9 cellular contexts compared by ENCODE assay signal in the genomic region with DNA sequence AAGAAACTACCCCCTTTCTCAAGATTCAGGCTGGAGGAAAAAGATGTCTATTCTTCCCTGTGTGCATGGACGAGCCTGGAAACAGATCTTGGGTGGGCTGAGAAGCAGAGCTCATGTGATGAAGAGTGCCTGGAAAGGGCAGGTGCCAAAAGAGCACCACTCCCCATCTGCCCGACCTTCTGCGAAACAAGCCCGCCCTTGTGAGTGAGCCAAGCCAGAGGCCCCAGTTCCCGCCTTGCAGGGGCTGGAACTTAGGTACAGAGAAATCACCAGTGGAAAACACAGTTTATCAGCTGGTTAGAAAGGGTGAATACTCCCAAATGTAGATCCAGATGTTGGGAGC. TPM values are rescaled to one million over a fixed set of nuclear protein-coding genes. Genes with fewer than 3 reads are reported as not detected.
DNase-seq lines count a peak whose midpoint lies in the region; ATAC-seq, FAIRE-seq and TF ChIP-seq lines count a peak whose summit lies in the region.
"Had no signal": no experiment of that assay in that cellular context is flagged by ENCODE, and none has a peak within 500 bp of the region (broad histone marks: within the 10 kb centered on the region; RNA-seq: fewer than 3 reads in every experiment).

No MANE protein-coding gene starts in this region.

- peaks cover 35% of the 10 kb centered on the region for H3K36me3 Mint-ChIP-seq in brain

- H3K4me1 ChIP-seq in A673 (ENCODE audit: insufficient read depth, low read length, poor library complexity, severe bottlenecking) (peaks cover 52% of the 10 kb centered on the region), HepG2 (ENCODE audit: insufficient read depth, low read length) (peaks cover 82% of the 10 kb centered on the region), upper lobe of left lung (peaks cover 47 to 69% (median 65%) of the 10 kb centered on the region in 4 donors)

- H3K36me3 ChIP-seq in A673 (ENCODE audit: insufficient read depth, low read length, poor library complexity, severe bottlenecking) = peaks cover 4% of the 10 kb centered on the region
- peaks cover 2 to 18% of the 10 kb centered on the region in 2 experiments; a peak in 2 of 5 replicates for H3K36me3 ChIP-seq in HepG2 (replicated peaks in 1 of 2; ENCODE audit: control insufficient read depth in 1 of 2, insufficient read depth in 2 of 2, low read length in 2 of 2)
- peaks cover 0 to 19% (median 0%) of the 10 kb centered on the region in 4 donors for H3K36me3 ChIP-seq in upper lobe of left lung

- H2AFZ ChIP-seq in HepG2 (ENCODE audit: low read length) = no peak overlapping the region

- CTCF ChIA-PET in A673 (lab: Charles Lee) (no interaction called here), HepG2 (lab: Yijun Ruan, JAX; ENCODE audit: low intra/inter-chr PET ratio, low total read pairs) (no interaction called here)

- no peaks in the 10 kb centered on the region for H3K9me3 Mint-ChIP-seq in brain

- intact Hi-C loops in A673 (cut with micrococcal nuclease; ENCODE audit: unreplicated experiment) = no loop called here
- intact Hi-C loops in HepG2 (cut with micrococcal nuclease; ENCODE audit: unreplicated experiment) = loop anchor here (1.0 kb wide), 1 partner anchor 220 kb away; no protein-coding TSS in a partner anchor

- POLR2A ChIA-PET in A673 (lab: Charles Lee; ENCODE audit: low non-redundant PET) = no interaction called here
- POLR2A ChIA-PET in HepG2 (lab: Yijun Ruan, JAX) = interaction anchor here (0.9 to 2.7 kb wide), 10 partner anchors 9 to 93 kb away, joined by 3 to 16 read pairs (median 6); partner anchors contain the start of gene A3GALT2

- H3K4me1 Mint-ChIP-seq in brain = peaks cover 73% of the 10 kb centered on the region

- peak overlapping the region; percentile 81 for H3K9ac ChIP-seq in HepG2 (ENCODE audit: insufficient read depth, low read depth, low read length)

- TF ChIP-seq POLR2A in HepG2 (IDR thresholded peaks at IDR 0.05; ENCODE audit: insufficient read depth in 1 of 2, low read depth in 2 of 2, low read length in 2 of 2) (0 out of 4 replicates have a peak, but pooled peaks have one; percentile 5 to 9), upper lobe of left lung (IDR thresholded peaks at IDR 0.05) (no peak)

- ATAC-seq in HepG2 (peak; percentile 27), upper lobe of left lung (ENCODE audit: low FRiP score in 2 of 2) (peak in 1 of 2 donors; percentile 19), GM21825 (IDR thresholded peaks at IDR 0.05; ENCODE audit: unreplicated experiment) (no peak)

- no peak for DNase-seq in A673 (ENCODE audit: low spot score)
- DNase-seq in LHCN-M2 (ENCODE audit: low read depth) = peak; percentile 64
- DNase-seq in HepG2 (ENCODE audit: low spot score) = peak; percentile 61
- no peak for DNase-seq in upper lobe of left lung
- no peak for DNase-seq in CD1c-positive myeloid dendritic cell (ENCODE audit: extremely low spot score)
- DNase-seq in NCI-H146 treated with DMSO at 0.1 percent for 48 hours (lab: John Stamatoyannopoulos, UW; ENCODE audit: unreplicated experiment) = no peak

- TF ChIP-seq CTCF in A673 (conservative IDR thresholded peaks at IDR 0.05; ENCODE audit: low read depth, low read length) (no peak), brain (conservative IDR thresholded peaks at IDR 0.05) (no peak), HepG2 (CRISPR knock-in tag; IDR thresholded peaks at IDR 0.05) (no peak), upper lobe of left lung (IDR thresholded peaks at IDR 0.05) (no peak)

- H3K4me3 Mint-ChIP-seq in brain = peak overlapping the region; percentile 88 to 96 (median 95)

- no peak for TF ChIP-seq EP300 in HepG2 (IDR thresholded peaks at IDR 0.05; ENCODE audit: low read depth in 2 of 2, low read length in 2 of 2)
- no peak for TF ChIP-seq EP300 in HepG2 (CRISPR knock-in tag; IDR thresholded peaks at IDR 0.05; ENCODE audit: borderline replicate concordance)
- TF ChIP-seq EP300 in upper lobe of left lung (IDR thresholded peaks at IDR 0.05) = no peak

- H3K4me3 ChIP-seq in A673 (ENCODE audit: low read depth, low read length, poor library complexity, severe bottlenecking) = peak overlapping the region; percentile 94
- peak overlapping the region; percentile 82 to 94 (median 88) for H3K4me3 ChIP-seq in HepG2 (replicated peaks in 1 of 3; ENCODE audit: insufficient read depth in 1 of 3, low read depth in 2 of 3, low read length in 3 of 3)
- H3K4me3 ChIP-seq in upper lobe of left lung = peak overlapping the region; percentile 69 to 89 (median 76)

- H3K27ac Mint-ChIP-seq in brain = peak overlapping the region; percentile 91 to 100 (median 97)

- in situ Hi-C loops in HepG2 (cut with HindIII; ENCODE audit: extremely low pct_ligation_motif_present, low pct_unique_long_range_greater_than_20kb) = no loop called here

- 0% methylated on average over 5 of the region's 5 CpGs for WGBS in HepG2 (ENCODE audit: low lambda C conversion rate)
- 42 to 50% methylated on average over 4 to 5 of the region's 5 CpGs for WGBS in upper lobe of left lung, 2 donors

- H3K79me2 ChIP-seq in HepG2 (ENCODE audit: insufficient read depth, low read length) = peaks cover 67% of the 10 kb centered on the region

- peaks cover 2% of the 10 kb centered on the region for H3K27me3 Mint-ChIP-seq in brain

- H3K4me2 ChIP-seq in HepG2 (ENCODE audit: low read depth, low read length) = peak overlapping the region; percentile 88

- BruUV-seq in A673 (replicated peaks; lab: Mats Ljungman, UMichigan) (no TSS peak), HepG2 (replicated peaks; lab: Mats Ljungman, UMichigan) (TSS peak; percentile 91)

- H3K27me3 ChIP-seq in A673 (replicated peaks; ENCODE audit: insufficient read depth, low read depth, low read length, poor library complexity) (no peaks in the 10 kb centered on the region), HepG2 (ENCODE audit: control insufficient read depth in 1 of 2, insufficient read depth in 2 of 2, low read length in 2 of 2) (no peaks in the 10 kb centered on the region; a peak in 1 of 5 replicates), upper lobe of left lung (no peaks in the 10 kb centered on the region)

- H4K20me1 ChIP-seq in HepG2 (ENCODE audit: insufficient read depth, low read length) = 0 out of 2 replicates have a peak, but pooled peaks cover 2% of the 10 kb centered on the region

- H3K27ac ChIP-seq in A673 (ENCODE audit: low read depth, low read length, poor library complexity, severe bottlenecking) (peak overlapping the region; percentile 89), HepG2 (ENCODE audit: extremely low read length, insufficient read depth, low read length) (peak overlapping the region; percentile 92), upper lobe of left lung (peak overlapping the region; percentile 98 to 99 (median 99))

- no peak for TF ChIP-seq RAD21 in HepG2 (CRISPR knock-in tag; IDR thresholded peaks at IDR 0.05)

- no peaks in the 10 kb centered on the region for H3K9me3 ChIP-seq in A673 (ENCODE audit: low read depth, low read length, poor library complexity, severe bottlenecking)
- H3K9me3 ChIP-seq in HepG2 (ENCODE audit: low read length) = no peaks in the 10 kb centered on the region
- H3K9me3 ChIP-seq in upper lobe of left lung = no peaks in the 10 kb centered on the region

- no peak for FAIRE-seq in HepG2 (lab: Jason Lieb, UNC)
- FAIRE-seq: endometrium had no signal

TF ChIP-seq in HepG2, 621 proteins besides CTCF, POLR2A, EP300 and RAD21 (continues in another document):
- TF ChIP-seq ZFX (CRISPR knock-in tag; IDR thresholded peaks at IDR 0.05; ENCODE audit: low read depth) (peak; percentile 44), ZNF230 (CRISPR knock-in tag; IDR thresholded peaks at IDR 0.05) (peak; percentile 70; the same call in 1 of the 2 replicates)
- TF ChIP-seq, protein P1, sequence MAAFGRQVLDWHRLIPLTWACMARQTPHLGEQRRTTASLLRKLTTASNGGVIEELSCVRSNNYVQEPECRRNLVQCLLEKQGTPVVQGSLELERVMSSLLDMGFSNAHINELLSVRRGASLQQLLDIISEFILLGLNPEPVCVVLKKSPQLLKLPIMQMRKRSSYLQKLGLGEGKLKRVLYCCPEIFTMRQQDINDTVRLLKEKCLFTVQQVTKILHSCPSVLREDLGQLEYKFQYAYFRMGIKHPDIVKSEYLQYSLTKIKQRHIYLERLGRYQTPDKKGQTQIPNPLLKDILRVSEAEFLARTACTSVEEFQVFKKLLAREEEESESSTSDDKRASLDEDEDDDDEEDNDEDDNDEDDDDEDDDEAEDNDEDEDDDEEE (CRISPR knock-in tag; IDR thresholded peaks at IDR 0.05) = 0 out of 2 replicates have a peak, but pooled peaks have one; percentile 38

RNA-seq across cellular contexts. Expression of gene A3GALT2, which starts 26.7 kb away (rescaled TPM):
- total RNA-seq in A673 (2021) = 0.39 TPM in 1 of 2 replicates, not detected in the other
- total RNA-seq in LHCN-M2 (2014; rRNA removed) = 0.51 TPM in 1 of 2 replicates, not detected in the other
- not detected for polyA plus RNA-seq in LHCN-M2 (2012)
- not detected for polyA plus RNA-seq in brain (ENCODE audit: insufficient read depth, low read depth, low replicate concordance)
- not detected in 2 replicates for total RNA-seq in HepG2 (2016; rRNA removed; fragmentation: Illumina TruSeq; extraction: Trizol)
- not detected in 2 replicates for total RNA-seq in HepG2 (2016; cell fraction: cytosol; rRNA removed; fragmentation: Illumina TruSeq; extraction: Trizol; ENCODE audit: low read depth)
- total RNA-seq in HepG2 (2016; cell fraction: insoluble cytoplasmic fraction; rRNA removed; fragmentation: Illumina TruSeq; extraction: Trizol) = not detected in 2 replicates
- total RNA-seq in HepG2 (2016; cell fraction: membrane; rRNA removed; fragmentation: Illumina TruSeq; extraction: Trizol) = not detected in 2 replicates
- not detected in 2 replicates for total RNA-seq in HepG2 (2016; cell fraction: nucleus; rRNA removed; fragmentation: Illumina TruSeq; extraction: Trizol)
- not detected in 2 replicates for polyA plus RNA-seq in HepG2 (2011; rRNA removed)
- polyA plus RNA-seq in HepG2 (2011; cell fraction: cytosol; rRNA removed) = not detected in 2 replicates
- not detected in 2 replicates for polyA plus RNA-seq in HepG2 (2011; cell fraction: nucleus; rRNA removed)
- polyA plus RNA-seq in HepG2 (2012) = not detected in 2 replicates
- polyA plus RNA-seq in HepG2 (2016; cell fraction: cytosol; fragmentation: Illumina TruSeq; extraction: Trizol; ENCODE audit: low read depth) = not detected in 2 replicates
- not detected in 2 replicates for polyA plus RNA-seq in HepG2 (2016; cell fraction: insoluble cytoplasmic fraction; fragmentation: Illumina TruSeq; extraction: Trizol; ENCODE audit: low read depth)
- polyA plus RNA-seq in HepG2 (2016; cell fraction: membrane; fragmentation: Illumina TruSeq; extraction: Trizol; ENCODE audit: low read depth) = not detected in 2 replicates
- not detected in 2 replicates for polyA plus RNA-seq in HepG2 (2016; cell fraction: nucleus; fragmentation: Illumina TruSeq; extraction: Trizol; ENCODE audit: insufficient read depth, low read depth)
- not detected in 2 replicates for polyA minus RNA-seq in HepG2 (2011; rRNA and poly(A)+ RNA removed; ENCODE audit: low replicate concordance)
- polyA minus RNA-seq in HepG2 (2011; cell fraction: cytosol; rRNA and poly(A)+ RNA removed) = not detected in 2 replicates
- polyA minus RNA-seq in HepG2 (2011; cell fraction: nucleus; rRNA and poly(A)+ RNA removed) = not detected in 2 replicates
- under 1 TPM in 2 of 6 donors, not detected in 4; 0.79 to 0.91 TPM for total RNA-seq in upper lobe of left lung

Comparison
In these comparisons a context has a peak if more than half of its experiments do, and no peak if none do; other contexts are left out.
1. DNase-seq: peak in LHCN-M2 (single experiment) and HepG2 (single experiment); none in A673 (single experiment), upper lobe of left lung (0 of 2), CD1c-positive myeloid dendritic cell (single experiment) and NCI-H146 treated with DMSO at 0.1 percent for 48 hours (single experiment).
2. POLR2A ChIP-seq: peak in HepG2 (2 of 2); none in upper lobe of left lung (0 of 4).
3. Peak in every context shown above with its lines, with median percentiles within 50 percentile points of each other: H3K27ac ChIP-seq and H3K4me3 ChIP-seq.